Comparison of ENCODE assay signal across 25 cellular contexts in genomic region chr6:70672549-70672948, GRCh38. TPM values are rescaled to one million over a fixed set of nuclear protein-coding genes. Genes with fewer than 3 reads are reported as not detected.
DNase-seq lines count a peak whose midpoint lies in the region; ATAC-seq, FAIRE-seq and TF ChIP-seq lines count a peak whose summit lies in the region.
"Had no signal": no experiment of that assay in that cellular context is flagged by ENCODE, and none has a peak within 500 bp of the region (broad histone marks: within the 10 kb centered on the region; RNA-seq: fewer than 3 reads in every experiment).

No MANE protein-coding gene starts in this region.

- H3K9me3 ChIP-seq in HEK293 (ENCODE audit: control insufficient read depth, insufficient read depth, low read depth, low read length) (no peaks in the 10 kb centered on the region), GM12878 (replicated peaks; ENCODE audit: control insufficient read depth, insufficient read depth, low read length) (no peaks in the 10 kb centered on the region), SK-N-SH (no peaks in the 10 kb centered on the region)
- no peaks in the 10 kb centered on the region for H3K9me3 ChIP-seq in naive thymus-derived CD4-positive, alpha-beta T cell (ENCODE audit: control insufficient read depth in 2 of 3, low read length in 3 of 3)
- H3K9me3 ChIP-seq: prostate gland, SJCRH30, tibial artery had no signal

- H3K9ac ChIP-seq in GM12878 (ENCODE audit: control insufficient read depth, insufficient read depth, low read length) (no peak overlapping the region), SK-N-SH (no peak overlapping the region)

- no peaks in the 10 kb centered on the region for H3K9me2 ChIP-seq in SK-N-SH

- SMC1A ChIA-PET in GM12878 (lab: Charles Lee; ENCODE audit: uncharacterized antibody, unreplicated experiment), result interaction anchor here (0.7 to 2.4 kb wide), 8 partner anchors 12 to 258 kb away, joined by 3 to 9 read pairs (median 4); no protein-coding TSS in a partner anchor

- H3K4me2 ChIP-seq in GM12878 (ENCODE audit: control insufficient read depth, insufficient read depth), result peak overlapping the region; percentile 54
- no peak overlapping the region for H3K4me2 ChIP-seq in SK-N-SH

- H3K27me3 Mint-ChIP-seq in activated naive CD4-positive, alpha-beta T cell treated with anti-CD3 and anti-CD28 coated beads, Interleukin-2, amount 50 U/mL, for 24 hours, result no peaks in the 10 kb centered on the region
- no peaks in the 10 kb centered on the region for H3K27me3 Mint-ChIP-seq in naive thymus-derived CD4-positive, alpha-beta T cell

- H4K20me1 ChIP-seq in GM12878 (ENCODE audit: control insufficient read depth, insufficient read depth), result no peaks in the 10 kb centered on the region
- no peaks in the 10 kb centered on the region; the same call in 1 of the 2 replicates for H4K20me1 ChIP-seq in SK-N-SH (ENCODE audit: insufficient read depth)

- no peak overlapping the region for H3K4me3 Mint-ChIP-seq in activated naive CD4-positive, alpha-beta T cell treated with anti-CD3 and anti-CD28 coated beads, Interleukin-2, amount 50 U/mL, for 24 hours
- peak overlapping the region in 6 of 10 donors; percentile 1 to 43 (median 16) for H3K4me3 Mint-ChIP-seq in naive thymus-derived CD4-positive, alpha-beta T cell
- H3K4me3 Mint-ChIP-seq: natural killer cell had no signal

- DNase-seq in activated naive CD4-positive, alpha-beta T cell (lab: John Stamatoyannopoulos, UW), result no peak
- DNase-seq in GM12878 (ENCODE audit: low read depth, low spot score) (no peak), SK-N-SH (no peak), NK-92 (lab: John Stamatoyannopoulos, UW; ENCODE audit: unreplicated experiment) (no peak)
- DNase-seq in naive thymus-derived CD4-positive, alpha-beta T cell, result no peak
- DNase-seq: activated effector memory CD4-positive, alpha-beta T cell treated with anti-CD3 and anti-CD28 coated beads, Interleukin-2, amount 50 U/mL, for 16 hours; AML-193; caudate nucleus; head of caudate nucleus; natural killer cell; NCI-H1436 treated with DMSO at 0.1 percent for 48 hours; NCI-H345; NCI-H748 treated with DMSO at 0.1 percent for 48 hours; nucleus accumbens; SJCRH30; stimulated activated CD4-positive, alpha-beta T cell treated with anti-CD3 and anti-CD28 coated beads, Interleukin-12 subunit alpha, Interleukin-12 subunit beta, amount 100 ng/mL, for 4 hours; stimulated activated CD4-positive, alpha-beta T cell treated with anti-CD3 and anti-CD28 coated beads, Interleukin-4, amount 100 ng/mL, for 1 hour; tibial artery had no signal

- H3K79me2 ChIP-seq in GM12878 (ENCODE audit: control insufficient read depth, insufficient read depth, low read length) (peaks cover 42% of the 10 kb centered on the region), SK-N-SH (ENCODE audit: insufficient read depth) (peaks cover 79% of the 10 kb centered on the region)

- H3K27me3 ChIP-seq in GM12878 (replicated peaks in 1 of 2; ENCODE audit: control insufficient read depth in 2 of 2, insufficient read depth in 2 of 2, low read length in 1 of 2) (no peaks in the 10 kb centered on the region), SK-N-SH (ENCODE audit: insufficient read depth) (no peaks in the 10 kb centered on the region)
- no peaks in the 10 kb centered on the region for H3K27me3 ChIP-seq in naive thymus-derived CD4-positive, alpha-beta T cell (ENCODE audit: control insufficient read depth in 2 of 2, insufficient read depth in 2 of 2, low read length in 2 of 2)
- H3K27me3 ChIP-seq: SJCRH30, tibial artery had no signal

- peaks cover 1% of the 10 kb centered on the region for H3K36me3 Mint-ChIP-seq in activated naive CD4-positive, alpha-beta T cell treated with anti-CD3 and anti-CD28 coated beads, Interleukin-2, amount 50 U/mL, for 24 hours
- peaks cover 0 to 21% (median 0%) of the 10 kb centered on the region in 5 donors for H3K36me3 Mint-ChIP-seq in naive thymus-derived CD4-positive, alpha-beta T cell
- H3K36me3 Mint-ChIP-seq: natural killer cell had no signal

- H3K4me1 Mint-ChIP-seq in activated naive CD4-positive, alpha-beta T cell treated with anti-CD3 and anti-CD28 coated beads, Interleukin-2, amount 50 U/mL, for 24 hours, result peaks cover 74% of the 10 kb centered on the region
- H3K4me1 Mint-ChIP-seq in naive thymus-derived CD4-positive, alpha-beta T cell, result peaks cover 35 to 80% (median 68%) of the 10 kb centered on the region in 7 donors

- RAD21 ChIA-PET in GM12878 (lab: Charles Lee; ENCODE audit: unreplicated experiment), result interaction anchor here (0.6 to 2.4 kb wide), 3 partner anchors 12 to 38 kb away, joined by 5 to 13 read pairs (median 7); no protein-coding TSS in a partner anchor

- H3K27ac ChIP-seq in HEK293 (ENCODE audit: extremely low read depth, low read depth, low read length) (no peak overlapping the region), GM12878 (ENCODE audit: control insufficient read depth, insufficient read depth) (no peak overlapping the region), SK-N-SH (ENCODE audit: low read depth in 2 of 2, low read length in 1 of 2) (no peak overlapping the region)
- H3K27ac ChIP-seq in naive thymus-derived CD4-positive, alpha-beta T cell (ENCODE audit: low read depth, low read length), result no peak overlapping the region
- H3K27ac ChIP-seq: prostate gland, SJCRH30, tibial artery had no signal

- no peaks in the 10 kb centered on the region for H3K9me3 Mint-ChIP-seq in activated naive CD4-positive, alpha-beta T cell treated with anti-CD3 and anti-CD28 coated beads, Interleukin-2, amount 50 U/mL, for 24 hours
- peaks cover 0 to 1% (median 0%) of the 10 kb centered on the region in 11 donors for H3K9me3 Mint-ChIP-seq in naive thymus-derived CD4-positive, alpha-beta T cell
- H3K9me3 Mint-ChIP-seq: natural killer cell had no signal

- TF ChIP-seq CTCF in HEK293 (tag by site-specific recombination; IDR thresholded peaks at IDR 0.05), result no peak
- TF ChIP-seq CTCF in GM12878 (IDR thresholded peaks at IDR 0.05 in 2 of 3, conservative IDR thresholded peaks at IDR 0.05 in 1 of 3; ENCODE audit: control insufficient read depth in 2 of 3, extremely low read depth in 1 of 3, insufficient read depth in 1 of 3, low read depth in 3 of 3, low read length in 3 of 3), result no peak
- no peak for TF ChIP-seq CTCF in SK-N-SH (IDR thresholded peaks at IDR 0.05)

- no TSS peak for BruUV-seq in GM12878 (replicated peaks; lab: Mats Ljungman, UMichigan)

- in situ Hi-C loops in GM12878 (cut with MboI), result no loop called here

- no peak for TF ChIP-seq RAD21 in GM12878 (IDR thresholded peaks at IDR 0.05; ENCODE audit: insufficient read depth, low read depth, low read length)
- no peak for TF ChIP-seq RAD21 in SK-N-SH (IDR thresholded peaks at IDR 0.05; ENCODE audit: low read length)

- peaks cover 15% of the 10 kb centered on the region for H3K4me1 ChIP-seq in HEK293 (ENCODE audit: control insufficient read depth, insufficient read depth, low read length)
- H3K4me1 ChIP-seq in GM12878 (ENCODE audit: control insufficient read depth, insufficient read depth, low read length), result no peaks in the 10 kb centered on the region; the same call in 1 of the 2 replicates
- peaks cover 22 to 24% of the 10 kb centered on the region in 2 donors for H3K4me1 ChIP-seq in naive thymus-derived CD4-positive, alpha-beta T cell (ENCODE audit: control insufficient read depth in 2 of 2, insufficient read depth in 2 of 2, low read length in 2 of 2)
- H3K4me1 ChIP-seq in SK-N-SH (ENCODE audit: control insufficient read depth in 1 of 2, insufficient read depth in 2 of 2, low read depth in 1 of 2, low read length in 1 of 2), result peaks cover 4 to 5% of the 10 kb centered on the region in 2 experiments; a peak in 3 of 4 replicates
- H3K4me1 ChIP-seq: prostate gland had no signal

- intact Hi-C loops in GM12878 (cut with micrococcal nuclease; ENCODE audit: unreplicated experiment), result no loop called here
- intact Hi-C loops in naive thymus-derived CD4-positive, alpha-beta T cell (cut with micrococcal nuclease), result no loop called here

- no peaks in the 10 kb centered on the region for H3F3A ChIP-seq in SK-N-SH (replicated peaks; ENCODE audit: insufficient read depth)

- peak overlapping the region; percentile 68 for H3K27ac Mint-ChIP-seq in activated naive CD4-positive, alpha-beta T cell treated with anti-CD3 and anti-CD28 coated beads, Interleukin-2, amount 50 U/mL, for 24 hours
- peak overlapping the region in 5 of 9 donors; percentile 3 to 78 (median 56) for H3K27ac Mint-ChIP-seq in naive thymus-derived CD4-positive, alpha-beta T cell

- TF ChIP-seq EP300 in GM12878 (IDR thresholded peaks at IDR 0.05; ENCODE audit: borderline replicate concordance in 1 of 2, control insufficient read depth in 1 of 2, low read depth in 2 of 2, low read length in 2 of 2) (no peak), SK-N-SH (IDR thresholded peaks at IDR 0.05; ENCODE audit: borderline replicate concordance in 1 of 2, low read depth in 1 of 2, low read length in 1 of 2) (no peak)

- WGBS in GM12878 (ENCODE audit: insufficient coverage, insufficient replicate concordance, low lambda C conversion rate, missing lambda C conversion rate), result 95% methylated on average over 1 of the region's 1 CpG
- WGBS in SK-N-SH (ENCODE audit: low lambda C conversion rate), result 92% methylated on average over 1 of the region's 1 CpG

- POLR2A ChIA-PET in HEK293 (lab: Yijun Ruan, JAX), result interaction anchor here (0.6 to 0.7 kb wide), 2 partner anchors 20 to 66 kb away, joined by 3 to 4 read pairs; no protein-coding TSS in a partner anchor
- POLR2A ChIA-PET in GM12878 (lab: Charles Lee), result interaction anchor here (0.7 to 1.8 kb wide), 5 partner anchors 15 to 260 kb away, joined by 3 to 4 read pairs (median 3); partner anchors contain the start of gene SDHAF4
- POLR2A ChIA-PET in naive thymus-derived CD4-positive, alpha-beta T cell (lab: Charles Lee), result interaction anchor here (0.7 kb wide), 1 partner anchor 19 kb away, joined by 4 read pairs; no protein-coding TSS in a partner anchor
- POLR2A ChIA-PET in SK-N-SH (lab: Yijun Ruan, JAX), result no interaction called here

- no peak overlapping the region for H2AFZ ChIP-seq in GM12878 (ENCODE audit: control insufficient read depth, low read depth, low read length)
- no peak overlapping the region for H2AFZ ChIP-seq in SK-N-SH (ENCODE audit: low read depth)

- ATAC-seq in GM12878 (no peak), GM21447 (IDR thresholded peaks at IDR 0.05; ENCODE audit: unreplicated experiment) (no peak)
- no peak for ATAC-seq in naive thymus-derived CD4-positive, alpha-beta T cell
- ATAC-seq: natural killer cell, sciatic nerve had no signal

- H3K4me3 ChIP-seq in HEK293 (ENCODE audit: low read depth, low read length) (no peak overlapping the region), GM12878 (no peak overlapping the region), SK-N-SH (ENCODE audit: low read depth in 2 of 2, low read length in 1 of 2) (no peak overlapping the region)
- no peak overlapping the region for H3K4me3 ChIP-seq in naive thymus-derived CD4-positive, alpha-beta T cell (ENCODE audit: low read length)
- H3K4me3 ChIP-seq: prostate gland, SJCRH30, tibial artery had no signal

- no peak for TF ChIP-seq POLR2A in GM12878 (IDR thresholded peaks at IDR 0.05; ENCODE audit: low read depth, low read length)

- CTCF ChIA-PET in HEK293 (lab: Yijun Ruan, JAX) (interaction anchor here (0.5 to 2.4 kb wide), 10 partner anchors 8 to 708 kb away, joined by 3 to 18 read pairs (median 4); no protein-coding TSS in a partner anchor), GM12878 (lab: Yijun Ruan, JAX) (interaction anchor here (1.1 to 2.4 kb wide), 7 partner anchors 15 to 362 kb away, joined by 3 to 23 read pairs (median 4); no protein-coding TSS in a partner anchor), SK-N-SH (lab: Yijun Ruan, JAX) (interaction anchor here (1.1 to 2.2 kb wide), 5 partner anchors 14 to 362 kb away, joined by 3 to 16 read pairs (median 4); no protein-coding TSS in a partner anchor)
- CTCF ChIA-PET in naive thymus-derived CD4-positive, alpha-beta T cell (lab: Charles Lee), result interaction anchor here (0.5 to 1.1 kb wide), 2 partner anchors 16 to 917 kb away, joined by 3 to 4 read pairs; no protein-coding TSS in a partner anchor

- FAIRE-seq in GM12878 (lab: Jason Lieb, UNC), result no peak
- FAIRE-seq: GM12891, keratinocyte had no signal

- peaks cover 0 to 4% of the 10 kb centered on the region in 2 experiments; a peak in 2 of 3 replicates for H3K36me3 ChIP-seq in HEK293 (ENCODE audit: control insufficient read depth in 2 of 2, insufficient read depth in 1 of 2, low read length in 2 of 2)
- no peaks in the 10 kb centered on the region for H3K36me3 ChIP-seq in GM12878 (ENCODE audit: control insufficient read depth in 2 of 2, insufficient read depth in 2 of 2, low read length in 1 of 2)
- H3K36me3 ChIP-seq in naive thymus-derived CD4-positive, alpha-beta T cell (ENCODE audit: control insufficient read depth in 2 of 3, insufficient read depth in 3 of 3, low read length in 3 of 3), result peaks cover 0 to 7% (median 0%) of the 10 kb centered on the region in 3 experiments
- H3K36me3 ChIP-seq in SK-N-SH (replicated peaks in 1 of 2; ENCODE audit: control insufficient read depth in 1 of 2, insufficient read depth in 2 of 2, low read length in 1 of 2), result no peaks in the 10 kb centered on the region
- H3K36me3 ChIP-seq: prostate gland, SJCRH30, tibial artery had no signal

RNA-seq across cellular contexts. Expression of gene SMAP1, which starts 4.9 kb away (rescaled TPM):
- 22.9 and 25.6 TPM in 2 replicates for total RNA-seq in GM12878 (2013; cell fraction: nucleolus; rRNA removed)
- total RNA-seq in GM12878 (2014; rRNA removed), result 18.6 and 19.5 TPM in 2 replicates
- 25.9 and 26.2 TPM in 2 replicates for total RNA-seq in GM12878 (2014; rRNA removed; fragmentation: Illumina TruSeq; extraction: Trizol)
- 23.2 and 24.6 TPM in 2 replicates for total RNA-seq in GM12878 (2021)
- 14.0 TPM for polyA plus RNA-seq in GM12878 (2011; ENCODE audit: low read depth)
- 30.1 and 32.4 TPM in 2 replicates for polyA plus RNA-seq in GM12878 (2011; rRNA removed)
- 23.0 and 24.5 TPM in 2 replicates for polyA plus RNA-seq in GM12878 (2011; cell fraction: cytosol; rRNA removed)
- 20.8 and 21.1 TPM in 2 replicates for polyA plus RNA-seq in GM12878 (2011; cell fraction: nucleus; rRNA removed)
- 18.1 and 23.7 TPM in 2 replicates for polyA plus RNA-seq in GM12878 (2012)
- polyA plus RNA-seq in GM12878 (2014; fragmentation: Illumina TruSeq; extraction: Trizol), result 33.9 and 39.6 TPM in 2 replicates
- 10 to 100 TPM; 13.7 to 15.1 TPM for polyA plus RNA-seq in GM12878 (2014; fragmentation: Nextera tagmentation; extraction: Ambion mirVana)
- polyA plus RNA-seq in GM12878 (2014; rRNA removed), result 20.9 and 21.3 TPM in 2 replicates
- 10 to 100 TPM; 26.0 to 26.8 TPM for polyA plus RNA-seq in GM12878 (2016; fragmentation: Nextera tagmentation; extraction: Ambion mirVana)
- 32.8 and 35.4 TPM in 2 replicates for polyA minus RNA-seq in GM12878 (2011; rRNA and poly(A)+ RNA removed)
- 12.7 and 12.8 TPM in 2 replicates for polyA minus RNA-seq in GM12878 (2011; cell fraction: cytosol; rRNA and poly(A)+ RNA removed)
- polyA minus RNA-seq in GM12878 (2011; cell fraction: nucleus; rRNA and poly(A)+ RNA removed), result 12.5 and 23.1 TPM in 2 replicates
- total RNA-seq in naive thymus-derived CD4-positive, alpha-beta T cell, result 10 to 100 TPM; 18.7 to 45.7 (median 20.8) TPM
- polyA plus RNA-seq in naive thymus-derived CD4-positive, alpha-beta T cell, result 10 to 100 TPM; 11.3 to 17.6 TPM
- polyA plus RNA-seq in SK-N-SH (2012; rRNA removed), result 11.9 and 12.6 TPM in 2 replicates
- 14.3 and 15.3 TPM in 2 replicates for polyA plus RNA-seq in SK-N-SH (2012; cell fraction: cytosol; rRNA removed)
- 12.9 and 14.2 TPM in 2 replicates for polyA plus RNA-seq in SK-N-SH (2012; cell fraction: nucleus; rRNA removed)
